In genomic region chr3:125692361-125692760, GRCh38 we compare ENCODE assay signal across 8 cellular contexts.
"Had no signal": no experiment of that assay in that cellular context is flagged by ENCODE, and none has a peak within 500 bp of the region (broad histone marks: within the 10 kb centered on the region; RNA-seq: fewer than 3 reads in every experiment).

No MANE protein-coding gene starts in this region.

- H3K9me3 Mint-ChIP-seq: GM23338, H9, HFFc6 had no signal

- H3K27ac Mint-ChIP-seq: GM23338, H9, HFFc6 had no signal

- DNase-seq: GM23248, GOT3, H7, H9, HCEC 1CT, HFFc6 had no signal

- ATAC-seq: GM23338, HCT116 had no signal

- H3K4me3 Mint-ChIP-seq: GM23338, H9, HFFc6 had no signal

- H3K4me1 Mint-ChIP-seq: GM23338, H9 had no signal
